8 cellular contexts compared by ENCODE assay signal in the genomic region with DNA sequence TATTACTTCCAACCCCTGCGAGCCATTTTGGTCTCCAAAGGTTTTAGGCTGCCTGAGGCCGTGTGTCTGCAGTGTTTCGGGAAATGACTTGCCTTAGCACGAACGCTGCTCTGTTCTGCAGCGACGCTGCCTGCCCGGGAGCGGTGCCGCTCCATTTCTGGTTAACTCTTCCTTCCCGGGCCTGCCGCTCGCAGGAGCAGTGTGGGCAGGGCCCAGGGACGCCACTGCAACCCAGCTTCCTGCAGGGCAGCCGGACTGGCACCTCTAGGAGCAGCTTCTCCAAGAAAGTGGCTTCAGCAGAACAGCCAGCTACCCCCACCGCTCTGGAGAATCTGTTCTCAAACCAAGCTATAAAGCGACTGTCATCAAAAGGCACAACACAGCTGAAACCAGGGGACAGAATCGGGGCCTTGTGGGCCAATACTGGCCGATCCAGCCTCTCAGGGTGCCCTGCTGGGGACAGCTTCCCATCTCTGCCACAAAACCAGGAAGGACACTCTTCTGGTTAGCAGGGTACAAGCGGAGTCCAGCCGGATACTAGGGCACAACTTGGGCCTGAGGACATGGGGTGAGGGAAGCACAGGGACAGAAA.
DNase-seq lines count a peak whose midpoint lies in the region; ATAC-seq, FAIRE-seq and TF ChIP-seq lines count a peak whose summit lies in the region.
"Had no signal": no experiment of that assay in that cellular context is flagged by ENCODE, and none has a peak within 500 bp of the region (broad histone marks: within the 10 kb centered on the region; RNA-seq: fewer than 3 reads in every experiment).

No MANE protein-coding gene starts in this region.

- peak; percentile 62 to 64 for ATAC-seq in upper lobe of left lung (ENCODE audit: low FRiP score in 2 of 2)
- no peak for ATAC-seq in CD8-positive, alpha-beta T cell

- H3K27ac Mint-ChIP-seq in CD8-positive, alpha-beta T cell = no peak overlapping the region

- TF ChIP-seq POLR2A in endothelial cell of umbilical vein (IDR thresholded peaks at IDR 0.05; ENCODE audit: low read depth, low read length) (no peak), upper lobe of left lung (IDR thresholded peaks at IDR 0.05) (no peak), GM12891 (IDR thresholded peaks at IDR 0.05; ENCODE audit: low read depth, low read length) (no peak)

- no peaks in the 10 kb centered on the region for H3K36me3 Mint-ChIP-seq in CD8-positive, alpha-beta T cell

- WGBS in upper lobe of left lung, 2 donors = 25 to 29% methylated on average over 17 to 21 of the region's 21 CpGs

- H4K20me1 ChIP-seq in endothelial cell of umbilical vein (replicated peaks; ENCODE audit: control insufficient read depth, extremely low read depth, insufficient read depth, low read length) = no peaks in the 10 kb centered on the region

- H3K4me3 ChIP-seq in NT2/D1 (ENCODE audit: insufficient read length, low read depth) = no peak overlapping the region
- H3K4me3 ChIP-seq in endothelial cell of umbilical vein (replicated peaks in 1 of 3; ENCODE audit: insufficient read depth in 1 of 3, low read depth in 1 of 3, low read length in 3 of 3) = peak overlapping the region in 1 of 3 experiments; percentile 14
- peak overlapping the region in 2 of 4 donors; percentile 20 to 24 for H3K4me3 ChIP-seq in upper lobe of left lung
- no peak overlapping the region for H3K4me3 ChIP-seq in CD8-positive, alpha-beta T cell (ENCODE audit: low read depth, low read length)

- H3K9me1 ChIP-seq in endothelial cell of umbilical vein (replicated peaks; ENCODE audit: control insufficient read depth, extremely low read depth, insufficient read depth, low read length) = no peaks in the 10 kb centered on the region

- peaks cover 3% of the 10 kb centered on the region for H3K4me1 ChIP-seq in NT2/D1 (ENCODE audit: insufficient read depth, insufficient read length)
- peaks cover 7% of the 10 kb centered on the region for H3K4me1 ChIP-seq in endothelial cell of umbilical vein (ENCODE audit: control insufficient read depth, extremely low read depth, insufficient read depth, low read length)
- H3K4me1 ChIP-seq in upper lobe of left lung = peaks cover 4 to 12% (median 8%) of the 10 kb centered on the region in 4 donors
- H3K4me1 ChIP-seq in CD8-positive, alpha-beta T cell (ENCODE audit: insufficient read depth, low read length) = no peaks in the 10 kb centered on the region

- CTCF ChIA-PET in endothelial cell of umbilical vein (lab: Charles Lee) = interaction anchor here (1.0 to 5.1 kb wide), 6 partner anchors 12 to 173 kb away, joined by 3 to 20 read pairs (median 4); no protein-coding TSS in a partner anchor
- CTCF ChIA-PET in CD8-positive, alpha-beta T cell (lab: Charles Lee) = no interaction called here

- H3K27me3 ChIP-seq in NT2/D1 (ENCODE audit: insufficient read depth, insufficient read length) (no peaks in the 10 kb centered on the region), endothelial cell of umbilical vein (ENCODE audit: control insufficient read depth in 2 of 2, insufficient read depth in 2 of 2, low read length in 2 of 2) (peaks cover 2 to 3% of the 10 kb centered on the region in 2 experiments), upper lobe of left lung (no peaks in the 10 kb centered on the region)
- no peaks in the 10 kb centered on the region for H3K27me3 ChIP-seq in CD8-positive, alpha-beta T cell (ENCODE audit: insufficient read depth, low read length)

- POLR2A ChIA-PET in endothelial cell of umbilical vein (lab: Charles Lee) = no interaction called here
- POLR2A ChIA-PET in CD8-positive, alpha-beta T cell (lab: Charles Lee) = interaction anchor here (1.5 kb wide), 1 partner anchor 13 kb away, joined by 5 read pairs; no protein-coding TSS in a partner anchor

- peak overlapping the region; percentile 23 for H3K9ac ChIP-seq in NT2/D1 (ENCODE audit: insufficient read length, low read depth)
- H3K9ac ChIP-seq in endothelial cell of umbilical vein (replicated peaks; ENCODE audit: extremely low read depth, insufficient read depth, low read length) = peak overlapping the region; percentile 14

- peak overlapping the region; percentile 97 for H2AFZ ChIP-seq in endothelial cell of umbilical vein (ENCODE audit: low read depth, low read length)

- no TSS peak for BruUV-seq in endothelial cell of umbilical vein (replicated peaks; lab: Mats Ljungman, UMichigan)

- H3K79me2 ChIP-seq in endothelial cell of umbilical vein (ENCODE audit: control insufficient read depth, insufficient read depth, low read length) = no peaks in the 10 kb centered on the region

- peak overlapping the region; percentile 68 for H3K4me2 ChIP-seq in endothelial cell of umbilical vein (ENCODE audit: insufficient read depth, low read length)

- H3K27me3 Mint-ChIP-seq in CD8-positive, alpha-beta T cell (ENCODE audit: low read depth) = peaks cover 20% of the 10 kb centered on the region

- no peaks in the 10 kb centered on the region for H3K36me3 ChIP-seq in NT2/D1 (ENCODE audit: insufficient read depth, insufficient read length, low read length)
- no peaks in the 10 kb centered on the region for H3K36me3 ChIP-seq in endothelial cell of umbilical vein (ENCODE audit: control insufficient read depth in 2 of 2, extremely low read depth in 1 of 2, insufficient read depth in 2 of 2, low read length in 2 of 2)
- H3K36me3 ChIP-seq in upper lobe of left lung = no peaks in the 10 kb centered on the region
- H3K36me3 ChIP-seq in CD8-positive, alpha-beta T cell (ENCODE audit: insufficient read depth, low read length) = no peaks in the 10 kb centered on the region

- dilution Hi-C loops in endothelial cell of umbilical vein (cut with MboI; ENCODE audit: extremely low pct_ligation_motif_present, low sequenced_read_pairs) = no loop called here

- intact Hi-C loops in endothelial cell of umbilical vein (cut with micrococcal nuclease) = loop anchor here (1.0 to 5.0 kb wide), 2 partner anchors 15 to 38 kb away; no protein-coding TSS in a partner anchor
- intact Hi-C loops in CD8-positive, alpha-beta T cell (cut with DNase I, micrococcal nuclease) = no loop called here

- H3K9me3 ChIP-seq in NT2/D1 (ENCODE audit: insufficient read depth, low read length) (no peaks in the 10 kb centered on the region), endothelial cell of umbilical vein (replicated peaks; ENCODE audit: control insufficient read depth, insufficient read depth, low read length) (no peaks in the 10 kb centered on the region), upper lobe of left lung (no peaks in the 10 kb centered on the region)
- no peaks in the 10 kb centered on the region for H3K9me3 ChIP-seq in CD8-positive, alpha-beta T cell (ENCODE audit: low read length)

- H3K27ac ChIP-seq in endothelial cell of umbilical vein (ENCODE audit: insufficient read depth, low read depth, low read length) = no peak overlapping the region
- H3K27ac ChIP-seq in upper lobe of left lung = peak overlapping the region in 3 of 4 donors; percentile 47 to 50 (median 49)
- no peak overlapping the region for H3K27ac ChIP-seq in CD8-positive, alpha-beta T cell (ENCODE audit: low read depth, low read length)

- DNase-seq in NT2/D1 (ENCODE audit: low read depth, low spot score) = no peak
- DNase-seq in endothelial cell of umbilical vein (ENCODE audit: low read depth, low spot score) = peak; percentile 43
- DNase-seq in mesenteric fat pad (ENCODE audit: low spot score) = peak; percentile 86
- peak in 1 of 2 donors; percentile 78 for DNase-seq in upper lobe of left lung
- DNase-seq in GM12891 (ENCODE audit: insufficient read length, low spot score) = no peak
- no peak for DNase-seq in NCI-H1436 (lab: John Stamatoyannopoulos, UW)
- DNase-seq in CD8-positive, alpha-beta T cell = no peak
- DNase-seq: activated effector memory CD4-positive, alpha-beta T cell treated with anti-CD3 and anti-CD28 coated beads, Interleukin-2, amount 50 U/mL, for 16 hours had no signal

- no peak overlapping the region for H3K4me3 Mint-ChIP-seq in CD8-positive, alpha-beta T cell

- FAIRE-seq in endothelial cell of umbilical vein (lab: Jason Lieb, UNC) = peak; percentile 24
- no peak for FAIRE-seq in GM12891 (lab: Jason Lieb, UNC)

- TF ChIP-seq CTCF in endothelial cell of umbilical vein (IDR thresholded peaks at IDR 0.05; ENCODE audit: extremely low read depth in 1 of 2, insufficient read depth in 1 of 2, low read depth in 1 of 2, low read length in 2 of 2) = no peak
- no peak for TF ChIP-seq CTCF in upper lobe of left lung (IDR thresholded peaks at IDR 0.05)
- no peak for TF ChIP-seq CTCF in CD8-positive, alpha-beta T cell (IDR thresholded peaks at IDR 0.05)

- H3K9me3 Mint-ChIP-seq in CD8-positive, alpha-beta T cell = no peaks in the 10 kb centered on the region

- H3K4me1 Mint-ChIP-seq in CD8-positive, alpha-beta T cell (ENCODE audit: low read depth) = no peaks in the 10 kb centered on the region

- no peak for TF ChIP-seq EP300 in upper lobe of left lung (IDR thresholded peaks at IDR 0.05)

TF ChIP-seq in endothelial cell of umbilical vein, 7 proteins besides CTCF, POLR2A, EP300 and RAD21 (continues in another document):
- TF ChIP-seq FOS (IDR thresholded peaks at IDR 0.05; ENCODE audit: borderline replicate concordance, insufficient read depth, low read length) (no peak), MYC (IDR thresholded peaks at IDR 0.05; ENCODE audit: low read depth, low read length) (no peak), GATA2 (IDR thresholded peaks at IDR 0.05; ENCODE audit: insufficient read depth, insufficient read length, low read depth, low read length) (no peak), JUN (IDR thresholded peaks at IDR 0.05; ENCODE audit: borderline replicate concordance, insufficient read depth, insufficient read length, low read depth) (no peak), POLR2AphosphoS5 (IDR thresholded peaks at IDR 0.05; ENCODE audit: insufficient read depth, low read depth, low read length) (no peak), EZH2 (IDR thresholded peaks at IDR 0.05; ENCODE audit: borderline replicate concordance, low read depth, low read length, severe bottlenecking) (no peak)

TF ChIP-seq in GM12891, 5 proteins besides CTCF, POLR2A, EP300 and RAD21:
- TF ChIP-seq POU2F2 (IDR thresholded peaks at IDR 0.05; ENCODE audit: low read depth, low read length) = no peak
- no peak for TF ChIP-seq PAX5 (IDR thresholded peaks at IDR 0.05; ENCODE audit: insufficient read depth, low read length, severe bottlenecking)
- TF ChIP-seq SPI1 (IDR thresholded peaks at IDR 0.05; ENCODE audit: low read depth, low read length) = no peak
- no peak for TF ChIP-seq TAF1 (IDR thresholded peaks at IDR 0.05; ENCODE audit: low read depth, low read length)
- no peak for TF ChIP-seq POLR2AphosphoS5 (IDR thresholded peaks at IDR 0.05; ENCODE audit: low read depth, low read length)

Comparison
In these comparisons a context has a peak if more than half of its experiments do, and no peak if none do; other contexts are left out.
1. DNase-seq: peak in endothelial cell of umbilical vein (single experiment) and mesenteric fat pad (single experiment); none in NT2/D1 (single experiment), GM12891 (single experiment), NCI-H1436 (single experiment) and CD8-positive, alpha-beta T cell (0 of 7).
2. H3K27ac ChIP-seq: peak in upper lobe of left lung (3 of 4); none in endothelial cell of umbilical vein (single experiment) and CD8-positive, alpha-beta T cell (single experiment).